Comparison of ENCODE assay signal across 8 cellular contexts in the genomic region with DNA sequence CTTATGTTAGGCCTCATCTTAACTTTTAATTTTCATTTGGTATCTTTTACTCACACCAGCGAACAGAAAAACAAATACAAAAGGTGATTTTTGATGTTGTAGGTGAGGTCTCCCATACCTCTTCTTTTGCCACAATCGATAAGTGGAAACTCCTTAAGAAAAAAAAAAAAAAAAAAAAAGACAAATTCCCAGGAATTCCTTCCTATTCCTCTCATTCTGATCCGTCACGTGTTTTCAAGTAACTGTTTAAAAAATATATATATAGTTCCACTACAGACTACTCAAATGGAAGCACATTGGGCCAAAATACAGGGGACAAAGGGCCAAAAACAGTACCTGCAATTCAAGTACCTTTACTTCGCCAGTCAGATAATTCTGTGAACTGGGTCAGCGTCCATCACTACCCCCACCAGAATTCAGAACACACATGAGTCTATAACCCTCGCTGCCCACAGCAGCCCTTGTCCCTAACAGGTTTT. TPM values are rescaled to one million over a fixed set of nuclear protein-coding genes. Genes with fewer than 3 reads are reported as not detected.
DNase-seq lines count a peak whose midpoint lies in the region; ATAC-seq and TF ChIP-seq lines count a peak whose summit lies in the region.

No MANE protein-coding gene starts in this region.

- peak overlapping the region; percentile 91 for H3K4me2 ChIP-seq in fibroblast of lung (ENCODE audit: extremely low read depth, insufficient read depth, low read length)

- H3K36me3 ChIP-seq in GM06990 (ENCODE audit: control insufficient read depth, insufficient read depth, low read length) = no peaks in the 10 kb centered on the region
- no peaks in the 10 kb centered on the region for H3K36me3 ChIP-seq in SK-N-MC (ENCODE audit: insufficient read depth, low read length)
- no peaks in the 10 kb centered on the region for H3K36me3 ChIP-seq in fibroblast of lung (ENCODE audit: control insufficient read depth, insufficient read depth, low read length)

- peak overlapping the region; percentile 82 for H3K4me3 ChIP-seq in GM06990 (replicated peaks; ENCODE audit: low read depth, low read length)
- peak overlapping the region; percentile 98 for H3K4me3 ChIP-seq in SK-N-MC
- H3K4me3 ChIP-seq in fibroblast of lung (replicated peaks in 1 of 4; ENCODE audit: control extremely low read depth in 1 of 4, insufficient read depth in 1 of 4, low read depth in 3 of 4, low read length in 4 of 4) = peak overlapping the region; percentile 56 to 97 (median 85)
- peak overlapping the region; percentile 62 for H3K4me3 ChIP-seq in retinal pigment epithelial cell (ENCODE audit: low read length)

- no peaks in the 10 kb centered on the region for H3K79me2 ChIP-seq in fibroblast of lung (ENCODE audit: control insufficient read depth, insufficient read depth, low read length)

- H3K27ac ChIP-seq in SK-N-MC (peak overlapping the region; percentile 83), fibroblast of lung (ENCODE audit: insufficient read depth, low read length) (peak overlapping the region; percentile 91)

- no peak for ATAC-seq in GM19452 (IDR thresholded peaks at IDR 0.05; ENCODE audit: unreplicated experiment)
- ATAC-seq in GM18873 (IDR thresholded peaks at IDR 0.05; ENCODE audit: low FRiP score, unreplicated experiment) = no peak

- no peaks in the 10 kb centered on the region for H3K9me3 ChIP-seq in SK-N-MC (ENCODE audit: low read depth, low read length)
- H3K9me3 ChIP-seq in fibroblast of lung (ENCODE audit: control insufficient read depth, insufficient read depth, low read depth, low read length) = no peaks in the 10 kb centered on the region

- H4K20me1 ChIP-seq in fibroblast of lung (ENCODE audit: control insufficient read depth, extremely low read depth, insufficient read depth, low read length) = no peaks in the 10 kb centered on the region

- H2AFZ ChIP-seq in fibroblast of lung (ENCODE audit: low read length) = peak overlapping the region; percentile 96

- H3K9ac ChIP-seq in SK-N-MC (ENCODE audit: insufficient read length) (peak overlapping the region; percentile 96), fibroblast of lung (ENCODE audit: insufficient read depth, low read length) (peak overlapping the region; percentile 93)

- TF ChIP-seq CTCF in GM06990 (IDR thresholded peaks at IDR 0.05; ENCODE audit: insufficient read depth, low read length, poor library complexity, severe bottlenecking) = no peak
- no peak for TF ChIP-seq CTCF in fibroblast of lung (conservative IDR thresholded peaks at IDR 0.05 in 1 of 2, IDR thresholded peaks at IDR 0.05 in 1 of 2; ENCODE audit: low read depth in 1 of 2, low read length in 2 of 2)
- TF ChIP-seq CTCF in retinal pigment epithelial cell (conservative IDR thresholded peaks at IDR 0.05; ENCODE audit: low read depth, low read length) = no peak

- H3K4me1 ChIP-seq in fibroblast of lung (ENCODE audit: control insufficient read depth, extremely low read depth, insufficient read depth, low read length) = no peaks in the 10 kb centered on the region

- no peaks in the 10 kb centered on the region for H3K27me3 ChIP-seq in GM06990 (replicated peaks; ENCODE audit: control insufficient read depth, insufficient read depth, low read length)
- H3K27me3 ChIP-seq in fibroblast of lung (ENCODE audit: control insufficient read depth, insufficient read depth, low read length) = no peaks in the 10 kb centered on the region

- no peak for DNase-seq in GM06990 (ENCODE audit: extremely low read depth, insufficient read length)
- no peak for DNase-seq in SK-N-MC (ENCODE audit: low read depth, low spot score)
- DNase-seq in fibroblast of lung (ENCODE audit: low read depth in 2 of 2) = no peak
- no peak for DNase-seq in retinal pigment epithelial cell (ENCODE audit: low read depth)
- DNase-seq in NOMO-1 (lab: John Stamatoyannopoulos, UW; ENCODE audit: unreplicated experiment in 2 of 2) = no peak
- no peak for DNase-seq in UCSD-AML1 (lab: John Stamatoyannopoulos, UW; ENCODE audit: unreplicated experiment)

RNA-seq across cellular contexts. Expression of a gene that starts 16.5 kb away (rescaled TPM):
- under 0.01 and 0.50 TPM in 2 replicates for total RNA-seq in fibroblast of lung
- polyA plus RNA-seq in fibroblast of lung = 0.01 and 0.02 TPM in 2 replicates
- polyA plus RNA-seq in fibroblast of lung (2012) = 0.06 TPM in 1 of 2 replicates, not detected in the other
- polyA minus RNA-seq in fibroblast of lung (ENCODE audit: low replicate concordance) = not detected in 2 replicates

RNA-seq across cellular contexts. Expression of a gene that starts 49.5 kb away (rescaled TPM):
- 97.6 and 113 TPM in 2 replicates for total RNA-seq in fibroblast of lung
- 73.5 and 122 TPM in 2 replicates for polyA plus RNA-seq in fibroblast of lung
- 297 and 400 TPM in 2 replicates for polyA plus RNA-seq in fibroblast of lung (2012)
- polyA minus RNA-seq in fibroblast of lung (ENCODE audit: low replicate concordance) = 23.5 and 42.5 TPM in 2 replicates
